Comparison of ENCODE assay signal across 2 cellular contexts in genomic region chr3:58237940-58238681, GRCh38.
A peak's percentile ranks its signal among the peaks of the same experiment; 100 is the strongest.
TF ChIP-seq lines count a peak whose summit lies in the region.

No MANE protein-coding gene starts in this region.

TF ChIP-seq in IMR-90, 13 proteins besides CTCF, POLR2A, EP300 and RAD21 (continued from another document):
- TF ChIP-seq NFE2L2 (IDR thresholded peaks at IDR 0.05; ENCODE audit: low read depth, low read length) = no peak
- peak; percentile 83 for TF ChIP-seq BHLHE40 (IDR thresholded peaks at IDR 0.05; ENCODE audit: low read depth, low read length)
- peak; percentile 71; the same call in 1 of the 2 replicates for TF ChIP-seq MXI1 (IDR thresholded peaks at IDR 0.05; ENCODE audit: borderline replicate concordance, low read depth, low read length)
- no peak for TF ChIP-seq FOS (IDR thresholded peaks at IDR 0.05; ENCODE audit: low read depth, low read length)
- no peak for TF ChIP-seq MAFK (IDR thresholded peaks at IDR 0.05; ENCODE audit: low read depth, low read length)
- TF ChIP-seq USF2 (IDR thresholded peaks at IDR 0.05; ENCODE audit: low read depth, low read length) = no peak
- peak; percentile 82 for TF ChIP-seq CEBPB (IDR thresholded peaks at IDR 0.05; ENCODE audit: low read depth, low read length)
- TF ChIP-seq RFX5 (IDR thresholded peaks at IDR 0.05; ENCODE audit: low read depth, low read length) = no peak

TF ChIP-seq in liver, 16 proteins besides CTCF, POLR2A, EP300 and RAD21 (continued from another document):
- TF ChIP-seq REST (IDR thresholded peaks at IDR 0.05) (peak; percentile 96), TAF1 (conservative IDR thresholded peaks at IDR 0.05) (no peak), HNF4G (IDR thresholded peaks at IDR 0.05) (no peak), YY1 (IDR thresholded peaks at IDR 0.05) (peak; percentile 46), HNF4A (conservative IDR thresholded peaks at IDR 0.05) (peak; percentile 45 to 70), JUND (IDR thresholded peaks at IDR 0.05) (no peak), RXRA (IDR thresholded peaks at IDR 0.05) (peak; percentile 26 to 70)
- TF ChIP-seq, protein P1, sequence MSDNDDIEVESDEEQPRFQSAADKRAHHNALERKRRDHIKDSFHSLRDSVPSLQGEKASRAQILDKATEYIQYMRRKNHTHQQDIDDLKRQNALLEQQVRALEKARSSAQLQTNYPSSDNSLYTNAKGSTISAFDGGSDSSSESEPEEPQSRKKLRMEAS (IDR thresholded peaks at IDR 0.05) = peak; percentile 59
- TF ChIP-seq, protein P2, sequence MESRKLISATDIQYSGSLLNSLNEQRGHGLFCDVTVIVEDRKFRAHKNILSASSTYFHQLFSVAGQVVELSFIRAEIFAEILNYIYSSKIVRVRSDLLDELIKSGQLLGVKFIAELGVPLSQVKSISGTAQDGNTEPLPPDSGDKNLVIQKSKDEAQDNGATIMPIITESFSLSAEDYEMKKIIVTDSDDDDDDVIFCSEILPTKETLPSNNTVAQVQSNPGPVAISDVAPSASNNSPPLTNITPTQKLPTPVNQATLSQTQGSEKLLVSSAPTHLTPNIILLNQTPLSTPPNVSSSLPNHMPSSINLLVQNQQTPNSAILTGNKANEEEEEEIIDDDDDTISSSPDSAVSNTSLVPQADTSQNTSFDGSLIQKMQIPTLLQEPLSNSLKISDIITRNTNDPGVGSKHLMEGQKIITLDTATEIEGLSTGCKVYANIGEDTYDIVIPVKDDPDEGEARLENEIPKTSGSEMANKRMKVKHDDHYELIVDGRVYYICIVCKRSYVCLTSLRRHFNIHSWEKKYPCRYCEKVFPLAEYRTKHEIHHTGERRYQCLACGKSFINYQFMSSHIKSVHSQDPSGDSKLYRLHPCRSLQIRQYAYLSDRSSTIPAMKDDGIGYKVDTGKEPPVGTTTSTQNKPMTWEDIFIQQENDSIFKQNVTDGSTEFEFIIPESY (IDR thresholded peaks at IDR 0.05) = no peak
